ENCODE assay signal across 1 cellular context in the genomic region with DNA sequence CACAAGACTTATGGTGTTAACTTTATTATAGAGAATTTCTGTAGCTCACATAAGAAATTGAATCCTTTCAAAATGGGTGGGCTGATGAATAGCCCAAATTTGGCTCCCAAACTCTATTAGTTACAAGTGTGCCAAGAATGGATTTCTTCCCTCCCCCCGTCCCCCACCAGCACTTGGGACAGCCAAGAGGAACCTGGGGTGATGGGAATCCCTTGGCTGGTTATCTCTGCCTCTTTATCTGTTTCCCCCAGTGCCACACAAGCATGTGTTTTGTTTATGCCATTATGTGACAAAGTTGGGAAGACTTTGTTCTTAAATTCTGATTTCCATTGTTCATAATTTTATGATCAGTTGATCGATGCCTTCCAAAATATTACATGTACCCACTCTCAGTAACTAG.
TF ChIP-seq lines count a peak whose summit lies in the region.

No MANE protein-coding gene starts in this region.

TF ChIP-seq in H1, 55 proteins besides CTCF, POLR2A, EP300 and RAD21:
- no peak for TF ChIP-seq TBP (IDR thresholded peaks at IDR 0.05; ENCODE audit: low read depth, low read length)
- no peak for TF ChIP-seq JUND (IDR thresholded peaks at IDR 0.05; ENCODE audit: low read length)
- no peak for TF ChIP-seq SP4 (IDR thresholded peaks at IDR 0.05; ENCODE audit: low read length)
- TF ChIP-seq BCL11A (IDR thresholded peaks at IDR 0.05; ENCODE audit: low read depth in 2 of 2, low read length in 2 of 2), result no peak
- TF ChIP-seq, protein P1, sequence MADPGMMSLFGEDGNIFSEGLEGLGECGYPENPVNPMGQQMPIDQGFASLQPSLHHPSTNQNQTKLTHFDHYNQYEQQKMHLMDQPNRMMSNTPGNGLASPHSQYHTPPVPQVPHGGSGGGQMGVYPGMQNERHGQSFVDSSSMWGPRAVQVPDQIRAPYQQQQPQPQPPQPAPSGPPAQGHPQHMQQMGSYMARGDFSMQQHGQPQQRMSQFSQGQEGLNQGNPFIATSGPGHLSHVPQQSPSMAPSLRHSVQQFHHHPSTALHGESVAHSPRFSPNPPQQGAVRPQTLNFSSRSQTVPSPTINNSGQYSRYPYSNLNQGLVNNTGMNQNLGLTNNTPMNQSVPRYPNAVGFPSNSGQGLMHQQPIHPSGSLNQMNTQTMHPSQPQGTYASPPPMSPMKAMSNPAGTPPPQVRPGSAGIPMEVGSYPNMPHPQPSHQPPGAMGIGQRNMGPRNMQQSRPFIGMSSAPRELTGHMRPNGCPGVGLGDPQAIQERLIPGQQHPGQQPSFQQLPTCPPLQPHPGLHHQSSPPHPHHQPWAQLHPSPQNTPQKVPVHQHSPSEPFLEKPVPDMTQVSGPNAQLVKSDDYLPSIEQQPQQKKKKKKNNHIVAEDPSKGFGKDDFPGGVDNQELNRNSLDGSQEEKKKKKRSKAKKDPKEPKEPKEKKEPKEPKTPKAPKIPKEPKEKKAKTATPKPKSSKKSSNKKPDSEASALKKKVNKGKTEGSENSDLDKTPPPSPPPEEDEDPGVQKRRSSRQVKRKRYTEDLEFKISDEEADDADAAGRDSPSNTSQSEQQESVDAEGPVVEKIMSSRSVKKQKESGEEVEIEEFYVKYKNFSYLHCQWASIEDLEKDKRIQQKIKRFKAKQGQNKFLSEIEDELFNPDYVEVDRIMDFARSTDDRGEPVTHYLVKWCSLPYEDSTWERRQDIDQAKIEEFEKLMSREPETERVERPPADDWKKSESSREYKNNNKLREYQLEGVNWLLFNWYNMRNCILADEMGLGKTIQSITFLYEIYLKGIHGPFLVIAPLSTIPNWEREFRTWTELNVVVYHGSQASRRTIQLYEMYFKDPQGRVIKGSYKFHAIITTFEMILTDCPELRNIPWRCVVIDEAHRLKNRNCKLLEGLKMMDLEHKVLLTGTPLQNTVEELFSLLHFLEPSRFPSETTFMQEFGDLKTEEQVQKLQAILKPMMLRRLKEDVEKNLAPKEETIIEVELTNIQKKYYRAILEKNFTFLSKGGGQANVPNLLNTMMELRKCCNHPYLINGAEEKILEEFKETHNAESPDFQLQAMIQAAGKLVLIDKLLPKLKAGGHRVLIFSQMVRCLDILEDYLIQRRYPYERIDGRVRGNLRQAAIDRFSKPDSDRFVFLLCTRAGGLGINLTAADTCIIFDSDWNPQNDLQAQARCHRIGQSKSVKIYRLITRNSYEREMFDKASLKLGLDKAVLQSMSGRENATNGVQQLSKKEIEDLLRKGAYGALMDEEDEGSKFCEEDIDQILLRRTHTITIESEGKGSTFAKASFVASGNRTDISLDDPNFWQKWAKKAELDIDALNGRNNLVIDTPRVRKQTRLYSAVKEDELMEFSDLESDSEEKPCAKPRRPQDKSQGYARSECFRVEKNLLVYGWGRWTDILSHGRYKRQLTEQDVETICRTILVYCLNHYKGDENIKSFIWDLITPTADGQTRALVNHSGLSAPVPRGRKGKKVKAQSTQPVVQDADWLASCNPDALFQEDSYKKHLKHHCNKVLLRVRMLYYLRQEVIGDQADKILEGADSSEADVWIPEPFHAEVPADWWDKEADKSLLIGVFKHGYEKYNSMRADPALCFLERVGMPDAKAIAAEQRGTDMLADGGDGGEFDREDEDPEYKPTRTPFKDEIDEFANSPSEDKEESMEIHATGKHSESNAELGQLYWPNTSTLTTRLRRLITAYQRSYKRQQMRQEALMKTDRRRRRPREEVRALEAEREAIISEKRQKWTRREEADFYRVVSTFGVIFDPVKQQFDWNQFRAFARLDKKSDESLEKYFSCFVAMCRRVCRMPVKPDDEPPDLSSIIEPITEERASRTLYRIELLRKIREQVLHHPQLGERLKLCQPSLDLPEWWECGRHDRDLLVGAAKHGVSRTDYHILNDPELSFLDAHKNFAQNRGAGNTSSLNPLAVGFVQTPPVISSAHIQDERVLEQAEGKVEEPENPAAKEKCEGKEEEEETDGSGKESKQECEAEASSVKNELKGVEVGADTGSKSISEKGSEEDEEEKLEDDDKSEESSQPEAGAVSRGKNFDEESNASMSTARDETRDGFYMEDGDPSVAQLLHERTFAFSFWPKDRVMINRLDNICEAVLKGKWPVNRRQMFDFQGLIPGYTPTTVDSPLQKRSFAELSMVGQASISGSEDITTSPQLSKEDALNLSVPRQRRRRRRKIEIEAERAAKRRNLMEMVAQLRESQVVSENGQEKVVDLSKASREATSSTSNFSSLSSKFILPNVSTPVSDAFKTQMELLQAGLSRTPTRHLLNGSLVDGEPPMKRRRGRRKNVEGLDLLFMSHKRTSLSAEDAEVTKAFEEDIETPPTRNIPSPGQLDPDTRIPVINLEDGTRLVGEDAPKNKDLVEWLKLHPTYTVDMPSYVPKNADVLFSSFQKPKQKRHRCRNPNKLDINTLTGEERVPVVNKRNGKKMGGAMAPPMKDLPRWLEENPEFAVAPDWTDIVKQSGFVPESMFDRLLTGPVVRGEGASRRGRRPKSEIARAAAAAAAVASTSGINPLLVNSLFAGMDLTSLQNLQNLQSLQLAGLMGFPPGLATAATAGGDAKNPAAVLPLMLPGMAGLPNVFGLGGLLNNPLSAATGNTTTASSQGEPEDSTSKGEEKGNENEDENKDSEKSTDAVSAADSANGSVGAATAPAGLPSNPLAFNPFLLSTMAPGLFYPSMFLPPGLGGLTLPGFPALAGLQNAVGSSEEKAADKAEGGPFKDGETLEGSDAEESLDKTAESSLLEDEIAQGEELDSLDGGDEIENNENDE (IDR thresholded peaks at IDR 0.05; ENCODE audit: insufficient replicate concordance, low read length), result no peak
- no peak for TF ChIP-seq JUN (IDR thresholded peaks at IDR 0.05; ENCODE audit: low read depth, low read length)
- TF ChIP-seq RFX5 (IDR thresholded peaks at IDR 0.05; ENCODE audit: borderline replicate concordance, low read depth, low read length), result no peak
- TF ChIP-seq SAP30 (IDR thresholded peaks at IDR 0.05; ENCODE audit: insufficient read depth, insufficient replicate concordance, low read length), result no peak
- TF ChIP-seq PHF8 (conservative IDR thresholded peaks at IDR 0.05; ENCODE audit: low read depth, low read length), result no peak
- TF ChIP-seq BRCA1 (IDR thresholded peaks at IDR 0.05; ENCODE audit: low read depth, low read length), result no peak
- TF ChIP-seq TEAD4 (IDR thresholded peaks at IDR 0.05; ENCODE audit: low read depth, low read length), result no peak
